In genomic region chr20:58458342-58459057, GRCh38 we compare ENCODE assay signal across 2 cellular contexts.
TF ChIP-seq lines count a peak whose summit lies in the region.

No MANE protein-coding gene starts in this region.

TF ChIP-seq in SK-N-SH, 30 proteins besides CTCF, POLR2A, EP300 and RAD21 (continued from another document):
- no peak for TF ChIP-seq REST (IDR thresholded peaks at IDR 0.05; ENCODE audit: low read depth, low read length)
- no peak for TF ChIP-seq RCOR1 (IDR thresholded peaks at IDR 0.05; ENCODE audit: low read length)
- TF ChIP-seq YY1 (IDR thresholded peaks at IDR 0.05; ENCODE audit: low read depth), result no peak
- no peak for TF ChIP-seq ZBTB33 (IDR thresholded peaks at IDR 0.05; ENCODE audit: borderline replicate concordance, low read depth)
- TF ChIP-seq TAF1 (IDR thresholded peaks at IDR 0.05; ENCODE audit: borderline replicate concordance, low read depth, low read length), result no peak
- 0 out of 2 replicates have a peak, but pooled peaks have one; percentile 29 for TF ChIP-seq FOSL2 (IDR thresholded peaks at IDR 0.05; ENCODE audit: borderline replicate concordance, low read depth)
- no peak for TF ChIP-seq GATA2 (CRISPR knock-in tag; IDR thresholded peaks at IDR 0.05)
- TF ChIP-seq SMC3 (IDR thresholded peaks at IDR 0.05; ENCODE audit: low read depth, low read length), result no peak
- TF ChIP-seq ELF1 (IDR thresholded peaks at IDR 0.05), result no peak
- TF ChIP-seq EZH2phosphoT487 (IDR thresholded peaks at IDR 0.05; ENCODE audit: borderline replicate concordance, low read depth), result no peak
- no peak for TF ChIP-seq IRF3 (IDR thresholded peaks at IDR 0.05; ENCODE audit: low read depth, low read length)
- TF ChIP-seq MAX (IDR thresholded peaks at IDR 0.05; ENCODE audit: low read depth), result peak; percentile 44
- TF ChIP-seq MEF2A (IDR thresholded peaks at IDR 0.05; ENCODE audit: borderline replicate concordance, low read depth), result no peak
- no peak for TF ChIP-seq USF1 (IDR thresholded peaks at IDR 0.05; ENCODE audit: borderline replicate concordance, low read depth)
- TF ChIP-seq POLR2AphosphoS5 (IDR thresholded peaks at IDR 0.05; ENCODE audit: low read depth, low read length), result no peak
- TF ChIP-seq JUND (IDR thresholded peaks at IDR 0.05), result no peak

TF ChIP-seq in SK-N-SH treated with all-trans-retinoic acid at 6 μM for 48 hours, 23 proteins besides CTCF, POLR2A, EP300 and RAD21:
- TF ChIP-seq TSHZ2 (CRISPR knock-in tag; IDR thresholded peaks at IDR 0.05) (no peak), RARB (CRISPR knock-in tag; IDR thresholded peaks at IDR 0.05) (no peak), ZFP30 (CRISPR knock-in tag; IDR thresholded peaks at IDR 0.05) (no peak), ZNF70 (CRISPR knock-in tag; IDR thresholded peaks at IDR 0.05) (no peak), CSRNP3 (CRISPR knock-in tag; IDR thresholded peaks at IDR 0.05) (no peak), PPARA (CRISPR knock-in tag; IDR thresholded peaks at IDR 0.05; ENCODE audit: borderline replicate concordance) (no peak), TOX (CRISPR knock-in tag; IDR thresholded peaks at IDR 0.05; ENCODE audit: borderline replicate concordance) (no peak), ZC3H10 (CRISPR knock-in tag; IDR thresholded peaks at IDR 0.05) (no peak), ZNF565 (CRISPR knock-in tag; conservative IDR thresholded peaks at IDR 0.05; ENCODE audit: low read depth) (no peak), CSDC2 (CRISPR knock-in tag; IDR thresholded peaks at IDR 0.05) (no peak), POU6F1 (CRISPR knock-in tag; IDR thresholded peaks at IDR 0.05; ENCODE audit: borderline replicate concordance, low read depth) (no peak), SNAI2 (CRISPR knock-in tag; IDR thresholded peaks at IDR 0.05) (no peak), BACH2 (CRISPR knock-in tag; IDR thresholded peaks at IDR 0.05; ENCODE audit: borderline replicate concordance) (no peak), PATZ1 (CRISPR knock-in tag; IDR thresholded peaks at IDR 0.05; ENCODE audit: borderline replicate concordance) (no peak), GLIS3 (CRISPR knock-in tag; IDR thresholded peaks at IDR 0.05) (no peak)
